ENCODE assay signal across 8 cellular contexts in the genomic region with DNA sequence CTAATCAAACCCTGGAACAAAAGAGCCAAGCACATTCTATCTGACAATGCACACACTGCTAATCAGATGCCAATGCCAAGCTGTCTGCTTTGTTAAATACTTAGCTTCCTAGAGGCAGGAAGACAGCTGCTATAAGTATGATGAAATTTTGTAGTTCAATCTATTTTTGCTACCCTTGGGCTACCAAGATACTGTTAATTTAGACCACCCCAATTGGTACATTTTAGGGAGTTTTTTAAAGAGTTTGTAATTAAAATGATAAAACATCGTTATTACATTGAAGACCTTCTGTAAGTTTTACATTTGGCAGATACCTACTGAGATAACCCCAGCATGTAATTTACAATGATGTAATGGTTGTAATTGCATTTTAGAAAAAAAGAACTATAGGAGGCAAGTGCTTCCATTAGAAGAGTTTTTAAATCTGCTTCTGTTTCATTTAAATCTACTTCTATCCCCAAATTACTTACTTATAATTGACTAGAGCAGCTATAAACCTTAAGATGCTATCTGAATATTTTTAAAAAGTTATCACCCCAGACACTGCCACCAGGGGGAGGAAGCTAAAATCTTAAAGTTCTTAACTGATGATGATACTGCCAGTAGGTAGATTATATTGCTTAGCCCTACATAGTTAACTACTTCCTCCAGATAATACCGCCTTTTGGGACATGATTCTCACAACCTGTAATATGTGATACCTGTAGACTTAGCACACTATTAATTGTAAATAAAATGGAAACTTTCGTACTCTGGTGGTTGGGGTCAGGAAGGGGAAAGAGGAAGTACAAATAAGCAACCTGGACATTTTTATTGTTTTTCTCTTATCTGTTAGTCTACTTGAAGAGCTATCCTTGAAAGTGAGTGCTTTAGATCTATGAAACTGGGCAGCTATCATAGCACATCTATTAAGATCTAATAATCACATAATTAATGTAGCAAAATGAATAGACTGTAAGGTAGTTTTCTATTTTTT.
A peak's percentile ranks its signal among the peaks of the same experiment; 100 is the strongest.
DNase-seq lines count a peak whose midpoint lies in the region; ATAC-seq and TF ChIP-seq lines count a peak whose summit lies in the region.

No MANE protein-coding gene starts in this region.

- no peak overlapping the region for H3K4me2 ChIP-seq in smooth muscle cell

- H3K27me3 Mint-ChIP-seq in T-helper 17 cell = no peaks in the 10 kb centered on the region

- DNase-seq in EH (ENCODE audit: low read depth) = peak; percentile 47
- DNase-seq in T-helper 17 cell = peak in 1 of 3 donors; percentile 6
- DNase-seq in fibroblast of gingiva (ENCODE audit: low read depth) = peak; percentile 6
- DNase-seq in smooth muscle cell (lab: John Stamatoyannopoulos, UW; ENCODE audit: unreplicated experiment) = no peak
- no peak for DNase-seq in HuH-7 (ENCODE audit: low spot score)

- H3K27ac Mint-ChIP-seq in T-helper 17 cell = no peak overlapping the region

- H3K4me1 Mint-ChIP-seq in T-helper 17 cell = peaks cover 5% of the 10 kb centered on the region

- H3F3A ChIP-seq in smooth muscle cell (ENCODE audit: low read depth) = no peaks in the 10 kb centered on the region

- no peaks in the 10 kb centered on the region for H3K36me3 ChIP-seq in smooth muscle cell (ENCODE audit: low read depth)

- TF ChIP-seq CTCF in LNCAP (IDR thresholded peaks at IDR 0.05) = peak; percentile 59
- TF ChIP-seq CTCF in smooth muscle cell (IDR thresholded peaks at IDR 0.05; ENCODE audit: borderline replicate concordance, insufficient read depth, poor library complexity, severe bottlenecking) = peak; percentile 41

- H3K9ac ChIP-seq in smooth muscle cell (ENCODE audit: low read depth) = no peak overlapping the region

- no peak overlapping the region for H2AFZ ChIP-seq in smooth muscle cell (ENCODE audit: low read depth)

- no peaks in the 10 kb centered on the region for H3K27me3 ChIP-seq in smooth muscle cell (ENCODE audit: low read depth)

- H4K20me1 ChIP-seq in smooth muscle cell (ENCODE audit: low read depth) = no peaks in the 10 kb centered on the region

- no peak overlapping the region for H3K4me3 Mint-ChIP-seq in T-helper 17 cell

- 84% methylated on average over 3 of the region's 3 CpGs for WGBS in smooth muscle cell (ENCODE audit: low lambda C conversion rate)

- H3K9me3 ChIP-seq in T-helper 17 cell (ENCODE audit: control insufficient read depth, low read length, poor library complexity, severe bottlenecking) (no peaks in the 10 kb centered on the region), smooth muscle cell (replicated peaks; ENCODE audit: low read depth) (no peaks in the 10 kb centered on the region)

- no peaks in the 10 kb centered on the region for H3K79me2 ChIP-seq in smooth muscle cell (ENCODE audit: low read depth)

- peaks cover 17% of the 10 kb centered on the region for H3K4me1 ChIP-seq in smooth muscle cell (ENCODE audit: low read depth)

- no peaks in the 10 kb centered on the region for H3K36me3 Mint-ChIP-seq in T-helper 17 cell (ENCODE audit: low read depth)

- ATAC-seq in T-helper 17 cell (peak; percentile 60), HG03469 (IDR thresholded peaks at IDR 0.05; ENCODE audit: unreplicated experiment) (no peak), HG03432 (IDR thresholded peaks at IDR 0.05; ENCODE audit: unreplicated experiment) (no peak)

- H3K4me3 ChIP-seq in smooth muscle cell = no peak overlapping the region

- H3K27ac ChIP-seq in smooth muscle cell (ENCODE audit: low read depth) = no peak overlapping the region

Comparison
In these comparisons a context has a peak if more than half of its experiments do, and no peak if none do; other contexts are left out.
1. DNase-seq: peak in EH (single experiment) and fibroblast of gingiva (single experiment); none in smooth muscle cell (single experiment) and HuH-7 (single experiment).